ENCODE assay signal across 21 cellular contexts in genomic region chr19:5674734-5675133, GRCh38. TPM values are rescaled to one million over a fixed set of nuclear protein-coding genes. Genes with fewer than 3 reads are reported as not detected.
DNase-seq lines count a peak whose midpoint lies in the region; ATAC-seq, FAIRE-seq and TF ChIP-seq lines count a peak whose summit lies in the region.
"Had no signal": no experiment of that assay in that cellular context is flagged by ENCODE, and none has a peak within 500 bp of the region (broad histone marks: within the 10 kb centered on the region; RNA-seq: fewer than 3 reads in every experiment).

No MANE protein-coding gene starts in this region.

- H3K27me3 ChIP-seq in HepG2 (ENCODE audit: control insufficient read depth in 1 of 2, insufficient read depth in 2 of 2, low read length in 2 of 2) (no peaks in the 10 kb centered on the region), right lobe of liver (no peaks in the 10 kb centered on the region), foreskin keratinocyte (no peaks in the 10 kb centered on the region)
- H3K27me3 ChIP-seq: BE2C, sigmoid colon had no signal

- H3K27ac ChIP-seq in HepG2 (ENCODE audit: extremely low read length, insufficient read depth, low read length) (no peak overlapping the region), right lobe of liver (no peak overlapping the region), foreskin keratinocyte (no peak overlapping the region)
- H3K27ac ChIP-seq: left ventricle myocardium inferior, sigmoid colon had no signal

- ATAC-seq in HepG2 (no peak), right lobe of liver (no peak), foreskin keratinocyte (peak; percentile 28), HG03571 (IDR thresholded peaks at IDR 0.05; ENCODE audit: unreplicated experiment) (no peak)

- peaks cover 3% of the 10 kb centered on the region for H3K79me2 ChIP-seq in HepG2 (ENCODE audit: insufficient read depth, low read length)

- in situ Hi-C loops in HepG2 (cut with HindIII; ENCODE audit: extremely low pct_ligation_motif_present, low pct_unique_long_range_greater_than_20kb) = no loop called here

- TF ChIP-seq EP300 in HepG2 (IDR thresholded peaks at IDR 0.05; ENCODE audit: low read depth in 2 of 2, low read length in 2 of 2) = no peak
- TF ChIP-seq EP300 in HepG2 (CRISPR knock-in tag; IDR thresholded peaks at IDR 0.05; ENCODE audit: borderline replicate concordance) = no peak

- BruUV-seq in HepG2 (replicated peaks; lab: Mats Ljungman, UMichigan) = no TSS peak

- H3K4me1 ChIP-seq in HepG2 (ENCODE audit: insufficient read depth, low read length) (peaks cover 15% of the 10 kb centered on the region), right lobe of liver (peaks cover 0 to 5% (median 0%) of the 10 kb centered on the region in 4 donors), foreskin keratinocyte (no peaks in the 10 kb centered on the region)
- H3K4me1 ChIP-seq: BE2C had no signal

- H3K36me3 ChIP-seq in HepG2 (replicated peaks in 1 of 2; ENCODE audit: control insufficient read depth in 1 of 2, insufficient read depth in 2 of 2, low read length in 2 of 2) = peaks cover 1 to 6% of the 10 kb centered on the region in 2 experiments; a peak in 3 of 5 replicates
- H3K36me3 ChIP-seq in right lobe of liver = peaks cover 0 to 6% (median 0%) of the 10 kb centered on the region in 4 donors

- POLR2A ChIA-PET in HepG2 (lab: Yijun Ruan, JAX) = no interaction called here

- no peak for FAIRE-seq in HepG2 (lab: Jason Lieb, UNC)
- FAIRE-seq: astrocyte, RCC 7860 had no signal

- H3K4me2 ChIP-seq in HepG2 (ENCODE audit: low read depth, low read length) = no peak overlapping the region

- H4K20me1 ChIP-seq in HepG2 (ENCODE audit: insufficient read depth, low read length) = no peaks in the 10 kb centered on the region

- no peaks in the 10 kb centered on the region for H3K9me3 ChIP-seq in HepG2 (ENCODE audit: low read length)
- no peaks in the 10 kb centered on the region for H3K9me3 ChIP-seq in right lobe of liver
- H3K9me3 ChIP-seq: BE2C, left ventricle myocardium inferior, sigmoid colon had no signal

- no peak overlapping the region for H2AFZ ChIP-seq in HepG2 (ENCODE audit: low read length)

- TF ChIP-seq RAD21 in HepG2 (CRISPR knock-in tag; IDR thresholded peaks at IDR 0.05) = no peak

- H3K9ac ChIP-seq in HepG2 (ENCODE audit: insufficient read depth, low read depth, low read length) = no peak overlapping the region

- 98% methylated on average over 5 of the region's 5 CpGs for WGBS in HepG2 (ENCODE audit: low lambda C conversion rate)
- WGBS in right lobe of liver (ENCODE audit: insufficient coverage, low coverage, low lambda C conversion rate, missing lambda C conversion rate) = 100% methylated on average over 3 of the region's 5 CpGs

- TF ChIP-seq CTCF in HepG2 (CRISPR knock-in tag; IDR thresholded peaks at IDR 0.05) (no peak), right lobe of liver (IDR thresholded peaks at IDR 0.05) (no peak), foreskin keratinocyte (conservative IDR thresholded peaks at IDR 0.05) (no peak)

- CTCF ChIA-PET in HepG2 (lab: Yijun Ruan, JAX; ENCODE audit: low intra/inter-chr PET ratio, low total read pairs) = no interaction called here

- TF ChIP-seq POLR2A in HepG2 (IDR thresholded peaks at IDR 0.05; ENCODE audit: insufficient read depth in 1 of 2, low read depth in 2 of 2, low read length in 2 of 2) (no peak), right lobe of liver (IDR thresholded peaks at IDR 0.05) (no peak)

- DNase-seq in HepG2 (ENCODE audit: low spot score) = no peak
- no peak for DNase-seq in right lobe of liver
- peak in 1 of 2 donors; percentile 35 for DNase-seq in foreskin keratinocyte
- DNase-seq in T-helper 1 cell = no peak
- DNase-seq in superior temporal gyrus (ENCODE audit: extremely low spot score) = no peak
- DNase-seq: activated CD4-positive, alpha-beta T cell treated with anti-CD3 and anti-CD28 coated beads, Interleukin-2, amount 50 U/mL, for 1 hour; activated naive CD8-positive, alpha-beta T cell treated with anti-CD3 and anti-CD28 coated beads for 36 hours; BE2C; COR-L47; foreskin fibroblast; left ventricle myocardium inferior; NCI-H510A treated with DMSO at 0.1 percent for 48 hours; sigmoid colon; stimulated activated CD4-positive, alpha-beta T cell treated with anti-CD3 and anti-CD28 coated beads, Interleukin-15, amount 100 ng/mL, for 24 hours; T-helper 2 cell had no signal

- H3K4me3 ChIP-seq in HepG2 (replicated peaks in 1 of 3; ENCODE audit: insufficient read depth in 1 of 3, low read depth in 2 of 3, low read length in 3 of 3) (no peak overlapping the region), right lobe of liver (no peak overlapping the region)
- H3K4me3 ChIP-seq: left ventricle myocardium inferior, sigmoid colon had no signal

- intact Hi-C loops in HepG2 (cut with micrococcal nuclease; ENCODE audit: unreplicated experiment) (no loop called here), right lobe of liver (cut with DNase I) (loop anchor here (5.0 to 10.0 kb wide), 2 partner anchors 47 to 60 kb away; no protein-coding TSS in a partner anchor)

RNA-seq across cellular contexts. Expression of gene MICOS13, which starts 5.6 kb away (rescaled TPM):
- 35.4 and 37.9 TPM in 2 replicates for total RNA-seq in HepG2 (2016; rRNA removed; fragmentation: Illumina TruSeq; extraction: Trizol)
- total RNA-seq in HepG2 (2016; cell fraction: cytosol; rRNA removed; fragmentation: Illumina TruSeq; extraction: Trizol; ENCODE audit: low read depth) = 20.7 and 21.7 TPM in 2 replicates
- total RNA-seq in HepG2 (2016; cell fraction: insoluble cytoplasmic fraction; rRNA removed; fragmentation: Illumina TruSeq; extraction: Trizol) = 38.9 and 39.8 TPM in 2 replicates
- 22.9 and 26.0 TPM in 2 replicates for total RNA-seq in HepG2 (2016; cell fraction: membrane; rRNA removed; fragmentation: Illumina TruSeq; extraction: Trizol)
- 18.4 and 19.8 TPM in 2 replicates for total RNA-seq in HepG2 (2016; cell fraction: nucleus; rRNA removed; fragmentation: Illumina TruSeq; extraction: Trizol)
- polyA plus RNA-seq in HepG2 (2011; rRNA removed) = 28.8 and 40.0 TPM in 2 replicates
- 16.8 and 30.9 TPM in 2 replicates for polyA plus RNA-seq in HepG2 (2011; cell fraction: cytosol; rRNA removed)
- 13.2 and 15.1 TPM in 2 replicates for polyA plus RNA-seq in HepG2 (2011; cell fraction: nucleus; rRNA removed)
- polyA plus RNA-seq in HepG2 (2012) = 13.1 and 19.3 TPM in 2 replicates
- 20.6 and 24.5 TPM in 2 replicates for polyA plus RNA-seq in HepG2 (2016; cell fraction: cytosol; fragmentation: Illumina TruSeq; extraction: Trizol; ENCODE audit: low read depth)
- polyA plus RNA-seq in HepG2 (2016; cell fraction: insoluble cytoplasmic fraction; fragmentation: Illumina TruSeq; extraction: Trizol; ENCODE audit: low read depth) = 37.7 and 43.8 TPM in 2 replicates
- polyA plus RNA-seq in HepG2 (2016; cell fraction: membrane; fragmentation: Illumina TruSeq; extraction: Trizol; ENCODE audit: low read depth) = 19.5 and 22.0 TPM in 2 replicates
- polyA plus RNA-seq in HepG2 (2016; cell fraction: nucleus; fragmentation: Illumina TruSeq; extraction: Trizol; ENCODE audit: insufficient read depth, low read depth) = 32.1 and 41.0 TPM in 2 replicates
- 14.6 and 22.6 TPM in 2 replicates for polyA minus RNA-seq in HepG2 (2011; rRNA and poly(A)+ RNA removed; ENCODE audit: low replicate concordance)
- 6.3 and 9.1 TPM in 2 replicates for polyA minus RNA-seq in HepG2 (2011; cell fraction: cytosol; rRNA and poly(A)+ RNA removed)
- polyA minus RNA-seq in HepG2 (2011; cell fraction: nucleus; rRNA and poly(A)+ RNA removed) = 6.0 and 7.5 TPM in 2 replicates
- 10 to 100 TPM; 24.2 to 54.3 (median 33.7) TPM for total RNA-seq in right lobe of liver
- 89.2 and 94.0 TPM in 2 replicates for total RNA-seq in foreskin keratinocyte
- polyA plus RNA-seq in foreskin keratinocyte = 142 and 152 TPM in 2 replicates

RNA-seq across cellular contexts. Expression of gene HSD11B1L, which starts 6.1 kb away (rescaled TPM):
- total RNA-seq in HepG2 (2016; rRNA removed; fragmentation: Illumina TruSeq; extraction: Trizol) (2.8 TPM in 2 replicates), right lobe of liver (10 to 100 TPM in 1 of 6 experiments, 1 to 10 TPM in 5; 1.6 to 10.3 (median 4.0) TPM), foreskin keratinocyte (4.6 and 5.9 TPM in 2 replicates)
- total RNA-seq in HepG2 (2016; cell fraction: cytosol; rRNA removed; fragmentation: Illumina TruSeq; extraction: Trizol; ENCODE audit: low read depth) = 2.6 and 3.3 TPM in 2 replicates
- total RNA-seq in HepG2 (2016; cell fraction: insoluble cytoplasmic fraction; rRNA removed; fragmentation: Illumina TruSeq; extraction: Trizol) = 1.6 and 2.1 TPM in 2 replicates
- 3.9 and 5.5 TPM in 2 replicates for total RNA-seq in HepG2 (2016; cell fraction: membrane; rRNA removed; fragmentation: Illumina TruSeq; extraction: Trizol)
- total RNA-seq in HepG2 (2016; cell fraction: nucleus; rRNA removed; fragmentation: Illumina TruSeq; extraction: Trizol) = 0.81 and 0.94 TPM in 2 replicates
- polyA plus RNA-seq in HepG2 (2011; rRNA removed) (3.9 and 4.6 TPM in 2 replicates), foreskin keratinocyte (7.4 and 8.8 TPM in 2 replicates)
- polyA plus RNA-seq in HepG2 (2011; cell fraction: cytosol; rRNA removed) = 4.2 and 6.2 TPM in 2 replicates
- 6.3 and 7.3 TPM in 2 replicates for polyA plus RNA-seq in HepG2 (2011; cell fraction: nucleus; rRNA removed)
- 1.9 and 3.0 TPM in 2 replicates for polyA plus RNA-seq in HepG2 (2012)
- polyA plus RNA-seq in HepG2 (2016; cell fraction: cytosol; fragmentation: Illumina TruSeq; extraction: Trizol; ENCODE audit: low read depth) = 3.6 and 4.2 TPM in 2 replicates
- 2.5 and 3.3 TPM in 2 replicates for polyA plus RNA-seq in HepG2 (2016; cell fraction: insoluble cytoplasmic fraction; fragmentation: Illumina TruSeq; extraction: Trizol; ENCODE audit: low read depth)
- polyA plus RNA-seq in HepG2 (2016; cell fraction: membrane; fragmentation: Illumina TruSeq; extraction: Trizol; ENCODE audit: low read depth) = 3.3 and 3.5 TPM in 2 replicates
- polyA plus RNA-seq in HepG2 (2016; cell fraction: nucleus; fragmentation: Illumina TruSeq; extraction: Trizol; ENCODE audit: insufficient read depth, low read depth) = 3.3 and 3.4 TPM in 2 replicates
- 0.21 and 1.8 TPM in 2 replicates for polyA minus RNA-seq in HepG2 (2011; rRNA and poly(A)+ RNA removed; ENCODE audit: low replicate concordance)
- 1.1 and 3.1 TPM in 2 replicates for polyA minus RNA-seq in HepG2 (2011; cell fraction: cytosol; rRNA and poly(A)+ RNA removed)
- 0.52 and 1.1 TPM in 2 replicates for polyA minus RNA-seq in HepG2 (2011; cell fraction: nucleus; rRNA and poly(A)+ RNA removed)

RNA-seq across cellular contexts. Expression of gene RPL36, which starts 15.4 kb away (rescaled TPM):
- total RNA-seq in HepG2 (2016; rRNA removed; fragmentation: Illumina TruSeq; extraction: Trizol) (706 and 763 TPM in 2 replicates), right lobe of liver (100 to 1,000 TPM; 232 to 283 (median 251) TPM), foreskin keratinocyte (1,346 and 1,361 TPM in 2 replicates)
- 1,266 and 1,322 TPM in 2 replicates for total RNA-seq in HepG2 (2016; cell fraction: cytosol; rRNA removed; fragmentation: Illumina TruSeq; extraction: Trizol; ENCODE audit: low read depth)
- 739 and 797 TPM in 2 replicates for total RNA-seq in HepG2 (2016; cell fraction: insoluble cytoplasmic fraction; rRNA removed; fragmentation: Illumina TruSeq; extraction: Trizol)
- total RNA-seq in HepG2 (2016; cell fraction: membrane; rRNA removed; fragmentation: Illumina TruSeq; extraction: Trizol) = 1,622 and 1,758 TPM in 2 replicates
- 259 and 275 TPM in 2 replicates for total RNA-seq in HepG2 (2016; cell fraction: nucleus; rRNA removed; fragmentation: Illumina TruSeq; extraction: Trizol)
- polyA plus RNA-seq in HepG2 (2011; rRNA removed) (740 and 962 TPM in 2 replicates), foreskin keratinocyte (2,000 and 2,267 TPM in 2 replicates)
- 548 and 718 TPM in 2 replicates for polyA plus RNA-seq in HepG2 (2011; cell fraction: cytosol; rRNA removed)
- 184 and 190 TPM in 2 replicates for polyA plus RNA-seq in HepG2 (2011; cell fraction: nucleus; rRNA removed)
- 1,022 and 1,044 TPM in 2 replicates for polyA plus RNA-seq in HepG2 (2012)
- 1,678 and 1,761 TPM in 2 replicates for polyA plus RNA-seq in HepG2 (2016; cell fraction: cytosol; fragmentation: Illumina TruSeq; extraction: Trizol; ENCODE audit: low read depth)
- polyA plus RNA-seq in HepG2 (2016; cell fraction: insoluble cytoplasmic fraction; fragmentation: Illumina TruSeq; extraction: Trizol; ENCODE audit: low read depth) = 756 and 780 TPM in 2 replicates
- polyA plus RNA-seq in HepG2 (2016; cell fraction: membrane; fragmentation: Illumina TruSeq; extraction: Trizol; ENCODE audit: low read depth) = 1,750 and 1,946 TPM in 2 replicates
- polyA plus RNA-seq in HepG2 (2016; cell fraction: nucleus; fragmentation: Illumina TruSeq; extraction: Trizol; ENCODE audit: insufficient read depth, low read depth) = 539 and 605 TPM in 2 replicates
- polyA minus RNA-seq in HepG2 (2011; rRNA and poly(A)+ RNA removed; ENCODE audit: low replicate concordance) = 163 and 316 TPM in 2 replicates
- polyA minus RNA-seq in HepG2 (2011; cell fraction: cytosol; rRNA and poly(A)+ RNA removed) = 334 and 359 TPM in 2 replicates
- 64.5 and 86.4 TPM in 2 replicates for polyA minus RNA-seq in HepG2 (2011; cell fraction: nucleus; rRNA and poly(A)+ RNA removed)

RNA-seq across cellular contexts. Expression of gene LONP1, which starts 45.2 kb away (rescaled TPM):
- total RNA-seq in HepG2 (2016; rRNA removed; fragmentation: Illumina TruSeq; extraction: Trizol) (50.4 and 76.8 TPM in 2 replicates), right lobe of liver (100 to 1,000 TPM in 2 of 6 experiments, 10 to 100 TPM in 4; 54.5 to 123 (median 66.8) TPM), foreskin keratinocyte (64.2 and 69.6 TPM in 2 replicates)
- 12.1 and 15.6 TPM in 2 replicates for total RNA-seq in HepG2 (2016; cell fraction: cytosol; rRNA removed; fragmentation: Illumina TruSeq; extraction: Trizol; ENCODE audit: low read depth)
- total RNA-seq in HepG2 (2016; cell fraction: insoluble cytoplasmic fraction; rRNA removed; fragmentation: Illumina TruSeq; extraction: Trizol) = 41.9 and 83.8 TPM in 2 replicates
- total RNA-seq in HepG2 (2016; cell fraction: membrane; rRNA removed; fragmentation: Illumina TruSeq; extraction: Trizol) = 26.9 and 27.9 TPM in 2 replicates
- total RNA-seq in HepG2 (2016; cell fraction: nucleus; rRNA removed; fragmentation: Illumina TruSeq; extraction: Trizol) = 53.2 and 60.3 TPM in 2 replicates
- polyA plus RNA-seq in HepG2 (2011; rRNA removed) (59.5 and 69.0 TPM in 2 replicates), foreskin keratinocyte (55.6 and 67.1 TPM in 2 replicates)
- polyA plus RNA-seq in HepG2 (2011; cell fraction: cytosol; rRNA removed) = 54.0 and 91.2 TPM in 2 replicates
- 270 and 346 TPM in 2 replicates for polyA plus RNA-seq in HepG2 (2011; cell fraction: nucleus; rRNA removed)
- 49.0 and 62.8 TPM in 2 replicates for polyA plus RNA-seq in HepG2 (2012)
- polyA plus RNA-seq in HepG2 (2016; cell fraction: cytosol; fragmentation: Illumina TruSeq; extraction: Trizol; ENCODE audit: low read depth) = 7.4 and 9.2 TPM in 2 replicates
- polyA plus RNA-seq in HepG2 (2016; cell fraction: insoluble cytoplasmic fraction; fragmentation: Illumina TruSeq; extraction: Trizol; ENCODE audit: low read depth) = 49.9 and 60.1 TPM in 2 replicates
- 15.7 and 17.9 TPM in 2 replicates for polyA plus RNA-seq in HepG2 (2016; cell fraction: membrane; fragmentation: Illumina TruSeq; extraction: Trizol; ENCODE audit: low read depth)
- 120 and 130 TPM in 2 replicates for polyA plus RNA-seq in HepG2 (2016; cell fraction: nucleus; fragmentation: Illumina TruSeq; extraction: Trizol; ENCODE audit: insufficient read depth, low read depth)
- polyA minus RNA-seq in HepG2 (2011; rRNA and poly(A)+ RNA removed; ENCODE audit: low replicate concordance) = 65.4 and 106 TPM in 2 replicates
- 42.1 and 48.3 TPM in 2 replicates for polyA minus RNA-seq in HepG2 (2011; cell fraction: cytosol; rRNA and poly(A)+ RNA removed)
- polyA minus RNA-seq in HepG2 (2011; cell fraction: nucleus; rRNA and poly(A)+ RNA removed) = 44.8 and 51.0 TPM in 2 replicates

RNA-seq across cellular contexts. Expression of gene CATSPERD, which starts 45.7 kb away (rescaled TPM):
- total RNA-seq in HepG2 (2016; rRNA removed; fragmentation: Illumina TruSeq; extraction: Trizol) = not detected in 2 replicates
- not detected in 2 replicates for total RNA-seq in HepG2 (2016; cell fraction: cytosol; rRNA removed; fragmentation: Illumina TruSeq; extraction: Trizol; ENCODE audit: low read depth)
- not detected in 2 replicates for total RNA-seq in HepG2 (2016; cell fraction: insoluble cytoplasmic fraction; rRNA removed; fragmentation: Illumina TruSeq; extraction: Trizol)
- 0.09 TPM in 1 of 2 replicates, not detected in the other for total RNA-seq in HepG2 (2016; cell fraction: membrane; rRNA removed; fragmentation: Illumina TruSeq; extraction: Trizol)
- total RNA-seq in HepG2 (2016; cell fraction: nucleus; rRNA removed; fragmentation: Illumina TruSeq; extraction: Trizol) = not detected in 2 replicates
- polyA plus RNA-seq in HepG2 (2011; rRNA removed) = 0.04 TPM in 1 of 2 replicates, not detected in the other
- polyA plus RNA-seq in HepG2 (2011; cell fraction: cytosol; rRNA removed) = 0.04 TPM in 1 of 2 replicates, not detected in the other
- 0.09 TPM in 1 of 2 replicates, not detected in the other for polyA plus RNA-seq in HepG2 (2011; cell fraction: nucleus; rRNA removed)
- polyA plus RNA-seq in HepG2 (2012) = not detected in 2 replicates
- not detected in 2 replicates for polyA plus RNA-seq in HepG2 (2016; cell fraction: cytosol; fragmentation: Illumina TruSeq; extraction: Trizol; ENCODE audit: low read depth)
- polyA plus RNA-seq in HepG2 (2016; cell fraction: insoluble cytoplasmic fraction; fragmentation: Illumina TruSeq; extraction: Trizol; ENCODE audit: low read depth) = not detected in 2 replicates
- polyA plus RNA-seq in HepG2 (2016; cell fraction: membrane; fragmentation: Illumina TruSeq; extraction: Trizol; ENCODE audit: low read depth) = not detected in 2 replicates
- polyA plus RNA-seq in HepG2 (2016; cell fraction: nucleus; fragmentation: Illumina TruSeq; extraction: Trizol; ENCODE audit: insufficient read depth, low read depth) = not detected in 2 replicates
- polyA minus RNA-seq in HepG2 (2011; rRNA and poly(A)+ RNA removed; ENCODE audit: low replicate concordance) = 0.09 TPM in 1 of 2 replicates, not detected in the other
- not detected in 2 replicates for polyA minus RNA-seq in HepG2 (2011; cell fraction: cytosol; rRNA and poly(A)+ RNA removed)
- not detected in 2 replicates for polyA minus RNA-seq in HepG2 (2011; cell fraction: nucleus; rRNA and poly(A)+ RNA removed)
- not detected for total RNA-seq in right lobe of liver
- not detected in 2 replicates for total RNA-seq in foreskin keratinocyte
- not detected in 2 replicates for polyA plus RNA-seq in foreskin keratinocyte
- total RNA-seq: A673; activated naive CD8-positive, alpha-beta T cell treated with anti-CD3 and anti-CD28 coated beads for 36 hours; astrocyte; epithelial cell of proximal tubule; left ventricle myocardium inferior; MCF 10A; sigmoid colon had no signal
- polyA plus RNA-seq: sigmoid colon had no signal
